Comparison of ENCODE assay signal across 1 cellular context in genomic region chr20:347317-347639, GRCh38.
TF ChIP-seq lines count a peak whose summit lies in the region.

No MANE protein-coding gene starts in this region.

TF ChIP-seq in endothelial cell of umbilical vein, 7 proteins besides CTCF, POLR2A, EP300 and RAD21:
- TF ChIP-seq FOS (IDR thresholded peaks at IDR 0.05; ENCODE audit: borderline replicate concordance, insufficient read depth, low read length) = no peak
- no peak for TF ChIP-seq JUN (IDR thresholded peaks at IDR 0.05; ENCODE audit: borderline replicate concordance, insufficient read depth, insufficient read length, low read depth)
- no peak for TF ChIP-seq MAX (IDR thresholded peaks at IDR 0.05; ENCODE audit: insufficient read depth, insufficient read length)
- no peak for TF ChIP-seq MYC (IDR thresholded peaks at IDR 0.05; ENCODE audit: low read depth, low read length)
- TF ChIP-seq GATA2 (IDR thresholded peaks at IDR 0.05; ENCODE audit: insufficient read depth, insufficient read length, low read depth, low read length) = no peak
- TF ChIP-seq EZH2 (IDR thresholded peaks at IDR 0.05; ENCODE audit: borderline replicate concordance, low read depth, low read length, severe bottlenecking) = no peak
- TF ChIP-seq POLR2AphosphoS5 (IDR thresholded peaks at IDR 0.05; ENCODE audit: insufficient read depth, low read depth, low read length) = no peak
